ENCODE assay signal across 12 cellular contexts in the genomic region with DNA sequence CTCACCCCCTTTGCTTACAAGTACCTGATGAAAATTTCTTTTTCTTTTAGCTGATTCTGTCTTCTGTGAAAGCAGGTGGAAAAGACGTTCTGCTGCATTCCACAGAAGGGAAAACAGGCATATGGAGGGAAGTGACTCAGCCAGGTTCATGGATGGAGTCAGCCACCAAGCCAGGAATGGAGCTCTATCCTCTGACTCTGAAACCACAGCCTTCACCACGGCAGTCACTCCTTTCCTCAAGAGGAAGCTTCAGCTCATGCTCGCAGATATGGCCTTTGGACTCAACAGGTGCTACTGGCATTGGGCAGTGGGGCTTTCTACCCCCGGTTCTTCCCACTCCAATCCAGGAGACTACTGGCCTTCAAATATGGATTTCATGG. TPM values are rescaled to one million over a fixed set of nuclear protein-coding genes. Genes with fewer than 3 reads are reported as not detected.
A peak's percentile ranks its signal among the peaks of the same experiment; 100 is the strongest.
DNase-seq lines count a peak whose midpoint lies in the region; ATAC-seq, FAIRE-seq and TF ChIP-seq lines count a peak whose summit lies in the region.
"Had no signal": no experiment of that assay in that cellular context is flagged by ENCODE, and none has a peak within 500 bp of the region (broad histone marks: within the 10 kb centered on the region; RNA-seq: fewer than 3 reads in every experiment).

No MANE protein-coding gene starts in this region.

- no peak overlapping the region for H3K4me3 Mint-ChIP-seq in mesothelial cell of epicardium
- no peak overlapping the region for H3K4me3 Mint-ChIP-seq in activated T-helper 1 cell treated with anti-CD3 and anti-CD28 coated beads, Interleukin-12 subunit alpha, Interleukin-12 subunit beta, Interleukin-2, Interleukin-4 antibody, amounts not matched to agents 30 ng/mL and 10 ng/mL and 1 ng/mL, durations not matched to agents 14 hours and 24 hours and 36 hours
- H3K4me3 Mint-ChIP-seq: CD4-positive, alpha-beta memory T cell; naive thymus-derived CD4-positive, alpha-beta T cell had no signal

- in situ Hi-C loops in KBM-7 (cut with MboI; ENCODE audit: low pct_unique_long_range_greater_than_20kb, low sequenced_read_pairs), result no loop called here
- in situ Hi-C loops in GM12878 (cut with MboI), result loop anchor here (25.0 kb wide), 1 partner anchor 188 kb away; no protein-coding TSS in a partner anchor

- peak overlapping the region; percentile 37 for H3K27ac Mint-ChIP-seq in mesothelial cell of epicardium
- no peak overlapping the region for H3K27ac Mint-ChIP-seq in activated T-helper 1 cell treated with anti-CD3 and anti-CD28 coated beads, Interleukin-12 subunit alpha, Interleukin-12 subunit beta, Interleukin-2, Interleukin-4 antibody, amounts not matched to agents 30 ng/mL and 10 ng/mL and 1 ng/mL, durations not matched to agents 14 hours and 24 hours and 36 hours

- CTCF ChIA-PET in GM12878 (lab: Yijun Ruan, JAX), result interaction anchor here (0.8 to 7.4 kb wide), 12 partner anchors 8 to 181 kb away, joined by 3 to 84 read pairs (median 6); a partner anchor contains a TSS

- H3K9me3 Mint-ChIP-seq in mesothelial cell of epicardium, result no peaks in the 10 kb centered on the region
- no peaks in the 10 kb centered on the region for H3K9me3 Mint-ChIP-seq in activated T-helper 1 cell treated with anti-CD3 and anti-CD28 coated beads, Interleukin-12 subunit alpha, Interleukin-12 subunit beta, Interleukin-2, Interleukin-4 antibody, amounts not matched to agents 30 ng/mL and 10 ng/mL and 1 ng/mL, durations not matched to agents 14 hours and 24 hours and 36 hours
- H3K9me3 Mint-ChIP-seq: CD4-positive, alpha-beta memory T cell; naive thymus-derived CD4-positive, alpha-beta T cell had no signal

- FAIRE-seq in GM12878 (lab: Jason Lieb, UNC), result no peak

- H3K36me3 Mint-ChIP-seq in mesothelial cell of epicardium, result no peaks in the 10 kb centered on the region
- no peaks in the 10 kb centered on the region for H3K36me3 Mint-ChIP-seq in activated T-helper 1 cell treated with anti-CD3 and anti-CD28 coated beads, Interleukin-12 subunit alpha, Interleukin-12 subunit beta, Interleukin-2, Interleukin-4 antibody, amounts not matched to agents 30 ng/mL and 10 ng/mL and 1 ng/mL, durations not matched to agents 14 hours and 24 hours and 36 hours (ENCODE audit: low read depth)
- H3K36me3 Mint-ChIP-seq: CD4-positive, alpha-beta memory T cell had no signal

- H3K27me3 ChIP-seq in GM12878 (replicated peaks in 1 of 2; ENCODE audit: control insufficient read depth in 2 of 2, insufficient read depth in 2 of 2, low read length in 1 of 2), result no peaks in the 10 kb centered on the region; a peak in 1 of 4 replicates

- 36% methylated on average over 4 of the region's 4 CpGs for WGBS in GM12878 (ENCODE audit: insufficient coverage, insufficient replicate concordance, low lambda C conversion rate, missing lambda C conversion rate)

- no peak for TF ChIP-seq POLR2A in GM12878 (IDR thresholded peaks at IDR 0.05; ENCODE audit: low read depth, low read length)

- DNase-seq in AG10803 (ENCODE audit: low read depth), result peak; percentile 90
- DNase-seq in KBM-7, result peak; percentile 61
- no peak for DNase-seq in GM12878 (ENCODE audit: low read depth, low spot score)
- no peak for DNase-seq in mesothelial cell of epicardium (ENCODE audit: low spot score in 2 of 2, unreplicated experiment in 2 of 2)
- no peak for DNase-seq in activated CD4-positive, alpha-beta T cell treated with anti-CD3 and anti-CD28 coated beads for 48 hours
- no peak for DNase-seq in activated T-helper 1 cell treated with anti-CD3 and anti-CD28 coated beads, Interleukin-12 subunit alpha, Interleukin-12 subunit beta, Interleukin-2, Interleukin-4 antibody, amounts not matched to agents 30 ng/mL and 10 ng/mL and 1 ng/mL, durations not matched to agents 14 hours and 24 hours and 36 hours (ENCODE audit: low spot score)
- no peak for DNase-seq in activated CD4-positive, CD25-positive, alpha-beta regulatory T cell treated with anti-CD3 and anti-CD28 coated beads, Interleukin-2, amount 50 U/mL, for 72 hours
- DNase-seq: activated effector memory CD4-positive, alpha-beta T cell treated with anti-CD3 and anti-CD28 coated beads, Interleukin-2, amount 50 U/mL, for 16 hours; CD4-positive, alpha-beta memory T cell; foreskin melanocyte; naive thymus-derived CD4-positive, alpha-beta T cell had no signal

- H2AFZ ChIP-seq in GM12878 (ENCODE audit: control insufficient read depth, low read depth, low read length), result no peak overlapping the region

- no TSS peak for BruUV-seq in GM12878 (replicated peaks; lab: Mats Ljungman, UMichigan)

- H3K79me2 ChIP-seq in GM12878 (ENCODE audit: control insufficient read depth, insufficient read depth, low read length), result no peaks in the 10 kb centered on the region

- H3K4me1 ChIP-seq in GM12878 (ENCODE audit: control insufficient read depth, insufficient read depth, low read length), result no peaks in the 10 kb centered on the region

- no peaks in the 10 kb centered on the region for H3K36me3 ChIP-seq in GM12878 (ENCODE audit: control insufficient read depth in 2 of 2, insufficient read depth in 2 of 2, low read length in 1 of 2)

- H3K4me2 ChIP-seq in GM12878 (ENCODE audit: control insufficient read depth, insufficient read depth), result no peak overlapping the region

- H3K9ac ChIP-seq in GM12878 (ENCODE audit: control insufficient read depth, insufficient read depth, low read length), result no peak overlapping the region

- H3K4me3 ChIP-seq in AG10803 (ENCODE audit: low read length) (no peak overlapping the region), GM12878 (no peak overlapping the region)

- POLR2A ChIA-PET in GM12878 (lab: Charles Lee), result interaction anchor here (0.6 to 2.9 kb wide), 10 partner anchors 8 to 41 kb away, joined by 3 to 18 read pairs (median 5); no protein-coding TSS in a partner anchor

- H3K27ac ChIP-seq in GM12878 (ENCODE audit: control insufficient read depth, insufficient read depth), result no peak overlapping the region

- peaks cover 4% of the 10 kb centered on the region for H3K4me1 Mint-ChIP-seq in mesothelial cell of epicardium
- H3K4me1 Mint-ChIP-seq in activated T-helper 1 cell treated with anti-CD3 and anti-CD28 coated beads, Interleukin-12 subunit alpha, Interleukin-12 subunit beta, Interleukin-2, Interleukin-4 antibody, amounts not matched to agents 30 ng/mL and 10 ng/mL and 1 ng/mL, durations not matched to agents 14 hours and 24 hours and 36 hours (ENCODE audit: low read depth), result peaks cover 10% of the 10 kb centered on the region
- H3K4me1 Mint-ChIP-seq: CD4-positive, alpha-beta memory T cell had no signal

- SMC1A ChIA-PET in GM12878 (lab: Charles Lee; ENCODE audit: uncharacterized antibody, unreplicated experiment), result interaction anchor here (0.9 to 27.4 kb wide), 8 partner anchors 9 to 182 kb away, joined by 4 to 1048 read pairs (median 10); a partner anchor contains a TSS

- no peaks in the 10 kb centered on the region for H3K9me3 ChIP-seq in GM12878 (replicated peaks; ENCODE audit: control insufficient read depth, insufficient read depth, low read length)

- RAD21 ChIA-PET in GM12878 (lab: Charles Lee; ENCODE audit: unreplicated experiment), result interaction anchor here (0.7 to 6.4 kb wide), 6 partner anchors 11 to 41 kb away, joined by 3 to 85 read pairs (median 8); no protein-coding TSS in a partner anchor

- no peaks in the 10 kb centered on the region for H4K20me1 ChIP-seq in GM12878 (ENCODE audit: control insufficient read depth, insufficient read depth)

- no peaks in the 10 kb centered on the region for H3K27me3 Mint-ChIP-seq in mesothelial cell of epicardium (ENCODE audit: low read depth)
- peaks cover 38% of the 10 kb centered on the region for H3K27me3 Mint-ChIP-seq in activated T-helper 1 cell treated with anti-CD3 and anti-CD28 coated beads, Interleukin-12 subunit alpha, Interleukin-12 subunit beta, Interleukin-2, Interleukin-4 antibody, amounts not matched to agents 30 ng/mL and 10 ng/mL and 1 ng/mL, durations not matched to agents 14 hours and 24 hours and 36 hours (ENCODE audit: insufficient read depth)

- TF ChIP-seq RAD21 in GM12878 (IDR thresholded peaks at IDR 0.05; ENCODE audit: insufficient read depth, low read depth, low read length), result no peak

- TF ChIP-seq CTCF in AG10803 (conservative IDR thresholded peaks at IDR 0.05; ENCODE audit: low read length), result no peak; the same call in 1 of the 2 replicates
- TF ChIP-seq CTCF in GM12878 (IDR thresholded peaks at IDR 0.05 in 2 of 3, conservative IDR thresholded peaks at IDR 0.05 in 1 of 3; ENCODE audit: control insufficient read depth in 2 of 3, extremely low read depth in 1 of 3, insufficient read depth in 1 of 3, low read depth in 3 of 3, low read length in 3 of 3), result no peak
- TF ChIP-seq CTCF in mesothelial cell of epicardium (IDR thresholded peaks at IDR 0.05; ENCODE audit: unreplicated experiment), result no peak

- no peak for TF ChIP-seq EP300 in GM12878 (IDR thresholded peaks at IDR 0.05; ENCODE audit: borderline replicate concordance in 1 of 2, control insufficient read depth in 1 of 2, low read depth in 2 of 2, low read length in 2 of 2)

- no peak for ATAC-seq in GM12878
- no peak for ATAC-seq in HG02642 (IDR thresholded peaks at IDR 0.05; ENCODE audit: poor library complexity, unreplicated experiment)
- ATAC-seq: naive thymus-derived CD4-positive, alpha-beta T cell had no signal

- intact Hi-C loops in GM12878 (cut with micrococcal nuclease; ENCODE audit: unreplicated experiment), result no loop called here
- intact Hi-C loops in activated T-helper 1 cell treated with anti-CD3 and anti-CD28 coated beads, Interleukin-12 subunit alpha, Interleukin-12 subunit beta, Interleukin-2, Interleukin-4 antibody, amounts not matched to agents 30 ng/mL and 10 ng/mL and 1 ng/mL, durations not matched to agents 14 hours and 24 hours and 36 hours (cut with micrococcal nuclease), result no loop called here

RNA-seq across cellular contexts. Expression of a gene that starts 11.5 kb away (rescaled TPM):
- total RNA-seq in GM12878 (2013; cell fraction: nucleolus; rRNA removed), result 11.2 and 14.9 TPM in 2 replicates
- total RNA-seq in GM12878 (2014; rRNA removed) (11.2 and 11.9 TPM in 2 replicates), GM12878 (2014; rRNA removed; fragmentation: Illumina TruSeq; extraction: Trizol) (9.3 and 16.0 TPM in 2 replicates), GM12878 (2021) (15.2 and 17.1 TPM in 2 replicates), mesothelial cell of epicardium (3.4 to 5.1 TPM (median 4.7 TPM) in 3 replicates)
- 0.20 TPM for polyA plus RNA-seq in GM12878 (2011; ENCODE audit: low read depth)
- polyA plus RNA-seq in GM12878 (2011; rRNA removed) (2.0 and 2.5 TPM in 2 replicates), GM12878 (2014; fragmentation: Illumina TruSeq; extraction: Trizol) (10.4 and 12.8 TPM in 2 replicates), GM12878 (2014; fragmentation: Nextera tagmentation; extraction: Ambion mirVana) (1 to 10 TPM; 5.7 to 8.0 TPM), GM12878 (2014; rRNA removed) (11.1 and 12.2 TPM in 2 replicates), GM12878 (2016; fragmentation: Nextera tagmentation; extraction: Ambion mirVana) (10 to 100 TPM; 16.9 to 20.9 TPM)
- 3.2 and 4.3 TPM in 2 replicates for polyA plus RNA-seq in GM12878 (2011; cell fraction: cytosol; rRNA removed)
- 5.4 and 7.6 TPM in 2 replicates for polyA plus RNA-seq in GM12878 (2011; cell fraction: nucleus; rRNA removed)
- 0.54 and 1.2 TPM in 2 replicates for polyA plus RNA-seq in GM12878 (2012)
- polyA minus RNA-seq in GM12878 (2011; rRNA and poly(A)+ RNA removed), result 2.0 and 2.3 TPM in 2 replicates
- polyA minus RNA-seq in GM12878 (2011; cell fraction: cytosol; rRNA and poly(A)+ RNA removed), result 0.62 and 1.2 TPM in 2 replicates
- polyA minus RNA-seq in GM12878 (2011; cell fraction: nucleus; rRNA and poly(A)+ RNA removed), result 1.1 and 1.2 TPM in 2 replicates
- 0.37 and 0.60 TPM in 2 replicates for total RNA-seq in activated T-helper 1 cell treated with anti-CD3 and anti-CD28 coated beads, Interleukin-12 subunit alpha, Interleukin-12 subunit beta, Interleukin-2, Interleukin-4 antibody, amounts not matched to agents 30 ng/mL and 10 ng/mL and 1 ng/mL, durations not matched to agents 14 hours and 24 hours and 36 hours
- polyA plus RNA-seq: CD4-positive, alpha-beta memory T cell; naive thymus-derived CD4-positive, alpha-beta T cell had no signal

RNA-seq across cellular contexts. Expression of a gene that starts 25.0 kb away (rescaled TPM):
- total RNA-seq in GM12878 (2013; cell fraction: nucleolus; rRNA removed), result 42.9 and 44.2 TPM in 2 replicates
- total RNA-seq in GM12878 (2014; rRNA removed) (15.9 and 18.0 TPM in 2 replicates), GM12878 (2014; rRNA removed; fragmentation: Illumina TruSeq; extraction: Trizol) (15.1 and 15.8 TPM in 2 replicates), GM12878 (2021) (18.9 and 20.9 TPM in 2 replicates), mesothelial cell of epicardium (27.3 to 28.3 TPM (median 27.8 TPM) in 3 replicates)
- polyA plus RNA-seq in GM12878 (2011; ENCODE audit: low read depth), result 8.6 TPM
- polyA plus RNA-seq in GM12878 (2011; rRNA removed) (14.3 and 19.7 TPM in 2 replicates), GM12878 (2014; fragmentation: Illumina TruSeq; extraction: Trizol) (21.1 and 22.9 TPM in 2 replicates), GM12878 (2014; fragmentation: Nextera tagmentation; extraction: Ambion mirVana) (1 to 10 TPM; 5.5 to 6.9 TPM), GM12878 (2014; rRNA removed) (23.4 and 24.3 TPM in 2 replicates), GM12878 (2016; fragmentation: Nextera tagmentation; extraction: Ambion mirVana) (10 to 100 TPM; 13.9 TPM)
- polyA plus RNA-seq in GM12878 (2011; cell fraction: cytosol; rRNA removed), result 19.0 and 21.6 TPM in 2 replicates
- polyA plus RNA-seq in GM12878 (2011; cell fraction: nucleus; rRNA removed), result 39.5 and 45.1 TPM in 2 replicates
- 10.3 and 10.8 TPM in 2 replicates for polyA plus RNA-seq in GM12878 (2012)
- polyA minus RNA-seq in GM12878 (2011; rRNA and poly(A)+ RNA removed), result 17.9 and 21.1 TPM in 2 replicates
- 4.0 and 7.3 TPM in 2 replicates for polyA minus RNA-seq in GM12878 (2011; cell fraction: cytosol; rRNA and poly(A)+ RNA removed)
- polyA minus RNA-seq in GM12878 (2011; cell fraction: nucleus; rRNA and poly(A)+ RNA removed), result 11.5 and 22.0 TPM in 2 replicates
- 15.9 and 18.7 TPM in 2 replicates for total RNA-seq in activated T-helper 1 cell treated with anti-CD3 and anti-CD28 coated beads, Interleukin-12 subunit alpha, Interleukin-12 subunit beta, Interleukin-2, Interleukin-4 antibody, amounts not matched to agents 30 ng/mL and 10 ng/mL and 1 ng/mL, durations not matched to agents 14 hours and 24 hours and 36 hours

Comparison
In these comparisons a context has a peak if more than half of its experiments do, and no peak if none do; other contexts are left out.
1. DNase-seq: peak in AG10803 (single experiment) and KBM-7 (single experiment); none in GM12878 (single experiment), mesothelial cell of epicardium (0 of 2), activated CD4-positive, alpha-beta T cell treated with anti-CD3 and anti-CD28 coated beads for 48 hours (single experiment), activated T-helper 1 cell treated with anti-CD3 and anti-CD28 coated beads, Interleukin-12 subunit alpha, Interleukin-12 subunit beta, Interleukin-2, Interleukin-4 antibody, amounts not matched to agents 30 ng/mL and 10 ng/mL and 1 ng/mL, durations not matched to agents 14 hours and 24 hours and 36 hours (single experiment) and activated CD4-positive, CD25-positive, alpha-beta regulatory T cell treated with anti-CD3 and anti-CD28 coated beads, Interleukin-2, amount 50 U/mL, for 72 hours (single experiment).